Comparison of ENCODE assay signal across 20 cellular contexts in the genomic region with DNA sequence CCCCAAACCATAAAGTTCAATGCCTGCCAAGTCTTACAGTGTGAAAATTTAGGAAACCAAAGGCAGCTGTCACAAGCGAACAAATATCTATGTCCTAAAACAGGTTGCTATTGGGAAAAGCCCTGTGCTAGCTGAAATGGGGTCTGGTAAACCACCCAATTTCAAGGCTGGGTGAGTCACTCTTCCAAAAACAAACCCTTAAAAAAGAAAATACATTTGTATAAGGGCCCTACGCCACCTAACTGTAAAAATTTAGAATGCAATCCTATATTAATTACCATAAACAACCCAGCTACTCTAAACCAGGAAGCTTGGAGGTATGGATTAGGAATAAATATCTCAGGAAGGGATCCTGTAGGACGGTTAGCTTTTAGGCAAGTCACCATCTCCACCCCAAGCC. TPM values are rescaled to one million over a fixed set of nuclear protein-coding genes. Genes with fewer than 3 reads are reported as not detected.
DNase-seq lines count a peak whose midpoint lies in the region; ATAC-seq lines count a peak whose summit lies in the region.
"Had no signal": no experiment of that assay in that cellular context is flagged by ENCODE, and none has a peak within 500 bp of the region (broad histone marks: within the 10 kb centered on the region; RNA-seq: fewer than 3 reads in every experiment).

No MANE protein-coding gene starts in this region.

- peaks cover 12% of the 10 kb centered on the region; the same call in 1 of the 2 replicates for H3K27me3 ChIP-seq in SJCRH30
- H3K27me3 ChIP-seq: stomach, vagina had no signal

- no peaks in the 10 kb centered on the region for H3K36me3 ChIP-seq in SJCRH30
- H3K36me3 ChIP-seq: gastroesophageal sphincter, stomach, vagina had no signal

- DNase-seq in ELR (ENCODE audit: low read depth) (peak; percentile 49), LHCN-M2 (ENCODE audit: low read depth) (peak; percentile 46), SJCRH30 (peak; percentile 24 to 51), fibroblast of peridontal ligament (ENCODE audit: extremely low read depth) (peak; percentile 4), HuH-7.5 (ENCODE audit: low spot score) (no peak)
- DNase-seq in stimulated activated CD4-positive, alpha-beta T cell treated with anti-CD3 and anti-CD28 coated beads, Interleukin-15, amount 100 ng/mL, for 24 hours, result no peak
- no peak for DNase-seq in stimulated activated CD4-positive, alpha-beta T cell treated with anti-CD3 and anti-CD28 coated beads, Interleukin-4, amount 100 ng/mL, for 24 hours
- DNase-seq: activated CD4-positive, alpha-beta memory T cell treated with anti-CD3 and anti-CD28 coated beads for 36 hours; activated T-cell treated with anti-CD3 and anti-CD28 coated beads, Interleukin-2, amount 50 U/mL, for 72 hours; caudate nucleus; endodermal cell; MM.1S; nephron progenitor cell; NK-92 treated with Interleukin-12 subunit alpha and Interleukin-12 subunit beta, amount 100 ng/mL, for 24 hours; stomach had no signal

- H3K4me3 ChIP-seq in SJCRH30, result no peak overlapping the region
- H3K4me3 ChIP-seq: gastroesophageal sphincter, stomach, vagina had no signal

- ATAC-seq in GM21717 (IDR thresholded peaks at IDR 0.05; ENCODE audit: unreplicated experiment), result no peak
- ATAC-seq: activated T-cell treated with anti-CD3 and anti-CD28 coated beads, Interleukin-2, amount 50 U/mL, for 72 hours; gastroesophageal sphincter had no signal

- peaks cover 13% of the 10 kb centered on the region; the same call in 1 of the 2 replicates for H3K4me1 ChIP-seq in SJCRH30
- H3K4me1 ChIP-seq: gastroesophageal sphincter, vagina had no signal

- H3K27ac ChIP-seq in SJCRH30, result no peak overlapping the region
- H3K27ac ChIP-seq: gastroesophageal sphincter, stomach, vagina had no signal

- H3K9me3 ChIP-seq in SJCRH30 (replicated peaks), result peaks cover 11% of the 10 kb centered on the region
- H3K9me3 ChIP-seq: vagina had no signal

RNA-seq across cellular contexts. Expression of a gene that starts 32.1 kb away (rescaled TPM):
- total RNA-seq in LHCN-M2 (2014; rRNA removed), result not detected in 2 replicates
- not detected for polyA plus RNA-seq in LHCN-M2 (2012)
- total RNA-seq in SJCRH30 (2014; rRNA removed; shearing (Covaris generic)), result not detected in 2 replicates
- total RNA-seq: activated CD4-positive, alpha-beta memory T cell treated with anti-CD3 and anti-CD28 coated beads for 36 hours; activated T-cell treated with anti-CD3 and anti-CD28 coated beads, Interleukin-2, amount 50 U/mL, for 72 hours; HT1080; lung microvascular endothelial cell; stomach; vagina had no signal
- polyA plus RNA-seq: stomach had no signal

Comparison
In these comparisons a context has a peak if more than half of its experiments do, and no peak if none do; other contexts are left out.
1. DNase-seq: peak in ELR (single experiment), LHCN-M2 (single experiment), SJCRH30 (2 of 2) and fibroblast of peridontal ligament (single experiment); none in HuH-7.5 (single experiment), stimulated activated CD4-positive, alpha-beta T cell treated with anti-CD3 and anti-CD28 coated beads, Interleukin-15, amount 100 ng/mL, for 24 hours (single experiment) and stimulated activated CD4-positive, alpha-beta T cell treated with anti-CD3 and anti-CD28 coated beads, Interleukin-4, amount 100 ng/mL, for 24 hours (single experiment).